Comparison of ENCODE assay signal across 31 cellular contexts in genomic region chr10:43211431-43212042, GRCh38. TPM values are rescaled to one million over a fixed set of nuclear protein-coding genes. Genes with fewer than 3 reads are reported as not detected.
DNase-seq lines count a peak whose midpoint lies in the region; ATAC-seq, FAIRE-seq and TF ChIP-seq lines count a peak whose summit lies in the region.
"Had no signal": no experiment of that assay in that cellular context is flagged by ENCODE, and none has a peak within 500 bp of the region (broad histone marks: within the 10 kb centered on the region; RNA-seq: fewer than 3 reads in every experiment).

No MANE protein-coding gene starts in this region.

- H3K4me3 ChIP-seq in right lobe of liver (no peak overlapping the region), HepG2 (replicated peaks in 1 of 3; ENCODE audit: insufficient read depth in 1 of 3, low read depth in 2 of 3, low read length in 3 of 3) (no peak overlapping the region), osteoblast (ENCODE audit: insufficient read depth, low read length) (no peak overlapping the region)
- H3K4me3 ChIP-seq: coronary artery, SK-N-MC had no signal

- no peak for TF ChIP-seq POLR2A in right lobe of liver (IDR thresholded peaks at IDR 0.05)
- TF ChIP-seq POLR2A in HepG2 (IDR thresholded peaks at IDR 0.05; ENCODE audit: insufficient read depth in 1 of 2, low read depth in 2 of 2, low read length in 2 of 2), result no peak

- no peak overlapping the region for H2AFZ ChIP-seq in HepG2 (ENCODE audit: low read length)
- H2AFZ ChIP-seq in osteoblast (ENCODE audit: low read length), result no peak overlapping the region

- no peak overlapping the region for H3K9ac ChIP-seq in HepG2 (ENCODE audit: insufficient read depth, low read depth, low read length)

- DNase-seq in right lobe of liver, result peak in 2 of 3 donors; percentile 8 to 42
- DNase-seq in HepG2 (ENCODE audit: low spot score), result no peak
- peak; percentile 90 for DNase-seq in osteoblast (ENCODE audit: insufficient read length, low spot score, missing footprints)
- DNase-seq in activated CD4-positive, alpha-beta memory T cell treated with anti-CD3 and anti-CD28 coated beads, Interleukin-2, amount 10 ng/mL, durations not matched to agents 7 days and 5 days, result no peak
- no peak for DNase-seq in hippocampal formation (lab: John Stamatoyannopoulos, UW)
- no peak for DNase-seq in stimulated activated CD8-positive, alpha-beta memory T cell treated with anti-CD3 and anti-CD28 coated beads, Interleukin-4, amount 100 ng/mL, for 48 hours
- DNase-seq: activated CD4-positive, CD25-positive, alpha-beta regulatory T cell treated with anti-CD3 and anti-CD28 coated beads, Interleukin-2, amount 50 U/mL, for 72 hours; activated naive CD4-positive, alpha-beta T cell; amniotic stem cell; Calu3; DND-41; effector memory CD4-positive, alpha-beta T cell; erythroblast; H7; KBM-7; mesenchymal stem cell; NCI-H2029; NCI-H2227 treated with DMSO at 0.1 percent for 48 hours; NCI-H748 treated with DMSO at 0.1 percent for 48 hours; RPMI8226; small intestine; stimulated activated CD4-positive, alpha-beta T cell treated with anti-CD3 and anti-CD28 coated beads, Interleukin-2, amount 100 ng/mL, for 24 hours had no signal

- in situ Hi-C loops in HepG2 (cut with HindIII; ENCODE audit: extremely low pct_ligation_motif_present, low pct_unique_long_range_greater_than_20kb), result no loop called here

- intact Hi-C loops in right lobe of liver (cut with DNase I) (no loop called here), HepG2 (cut with micrococcal nuclease; ENCODE audit: unreplicated experiment) (no loop called here)

- H3K4me1 Mint-ChIP-seq in activated CD4-positive, alpha-beta memory T cell treated with anti-CD3 and anti-CD28 coated beads, Interleukin-2, amount 10 ng/mL, durations not matched to agents 7 days and 5 days, result no peaks in the 10 kb centered on the region

- TF ChIP-seq CTCF in right lobe of liver (IDR thresholded peaks at IDR 0.05) (no peak), HepG2 (CRISPR knock-in tag; IDR thresholded peaks at IDR 0.05) (no peak), osteoblast (IDR thresholded peaks at IDR 0.05; ENCODE audit: extremely low read depth, low read depth, low read length) (no peak)

- no peak for FAIRE-seq in HepG2 (lab: Jason Lieb, UNC)
- FAIRE-seq: bronchial epithelial cell, small intestine had no signal

- BruUV-seq in HepG2 (replicated peaks; lab: Mats Ljungman, UMichigan), result no TSS peak

- H3K36me3 Mint-ChIP-seq in activated CD4-positive, alpha-beta memory T cell treated with anti-CD3 and anti-CD28 coated beads, Interleukin-2, amount 10 ng/mL, durations not matched to agents 7 days and 5 days (ENCODE audit: low read depth), result no peaks in the 10 kb centered on the region
- H3K36me3 Mint-ChIP-seq: type B pancreatic cell had no signal

- H3K4me1 ChIP-seq in right lobe of liver (no peaks in the 10 kb centered on the region), HepG2 (ENCODE audit: insufficient read depth, low read length) (no peaks in the 10 kb centered on the region), osteoblast (ENCODE audit: insufficient read depth, low read length) (no peaks in the 10 kb centered on the region)

- no peak overlapping the region for H3K27ac ChIP-seq in right lobe of liver
- no peak overlapping the region for H3K27ac ChIP-seq in HepG2 (ENCODE audit: extremely low read length, insufficient read depth, low read length)
- peak overlapping the region; percentile 30 for H3K27ac ChIP-seq in angular gyrus (ENCODE audit: low read depth, low read length)
- H3K27ac ChIP-seq in osteoblast (ENCODE audit: low read depth, low read length), result no peak overlapping the region
- H3K27ac ChIP-seq: coronary artery, SK-N-MC had no signal

- 46% methylated on average over 3 of the region's 8 CpGs for WGBS in right lobe of liver (ENCODE audit: insufficient coverage, low coverage, low lambda C conversion rate, missing lambda C conversion rate)
- 19% methylated on average over 3 of the region's 8 CpGs for WGBS in HepG2 (ENCODE audit: low lambda C conversion rate)

- H3K79me2 ChIP-seq in HepG2 (ENCODE audit: insufficient read depth, low read length), result no peaks in the 10 kb centered on the region
- no peaks in the 10 kb centered on the region for H3K79me2 ChIP-seq in osteoblast (ENCODE audit: insufficient read depth, low read length)

- H3K27ac Mint-ChIP-seq in activated CD4-positive, alpha-beta memory T cell treated with anti-CD3 and anti-CD28 coated beads, Interleukin-2, amount 10 ng/mL, durations not matched to agents 7 days and 5 days, result no peak overlapping the region
- H3K27ac Mint-ChIP-seq: activated T-cell treated with anti-CD3 and anti-CD28 coated beads, Interleukin-2, amount 50 U/mL, for 24 hours; T-helper 1 cell treated with Interleukin-12 subunit alpha and Interleukin-12 subunit beta and Interleukin-4 antibody, amounts not matched to agents 30 μg/mL and 1 μg/mL, for 36 hours; type B pancreatic cell had no signal

- no peaks in the 10 kb centered on the region for H3K9me3 ChIP-seq in right lobe of liver
- no peaks in the 10 kb centered on the region for H3K9me3 ChIP-seq in HepG2 (ENCODE audit: low read length)
- no peaks in the 10 kb centered on the region for H3K9me3 ChIP-seq in osteoblast (ENCODE audit: low read depth, low read length)

- no peak for TF ChIP-seq EP300 in HepG2 (IDR thresholded peaks at IDR 0.05; ENCODE audit: low read depth in 2 of 2, low read length in 2 of 2)
- no peak for TF ChIP-seq EP300 in HepG2 (CRISPR knock-in tag; IDR thresholded peaks at IDR 0.05; ENCODE audit: borderline replicate concordance)

- no peaks in the 10 kb centered on the region for H3K27me3 ChIP-seq in right lobe of liver
- H3K27me3 ChIP-seq in HepG2 (ENCODE audit: control insufficient read depth in 1 of 2, insufficient read depth in 2 of 2, low read length in 2 of 2), result peaks cover 9 to 28% of the 10 kb centered on the region in 2 experiments; a peak in 3 of 5 replicates
- H3K27me3 ChIP-seq in osteoblast (ENCODE audit: insufficient read depth, low read length), result peaks cover 8% of the 10 kb centered on the region

- H3K9me3 Mint-ChIP-seq in activated CD4-positive, alpha-beta memory T cell treated with anti-CD3 and anti-CD28 coated beads, Interleukin-2, amount 10 ng/mL, durations not matched to agents 7 days and 5 days, result no peaks in the 10 kb centered on the region
- H3K9me3 Mint-ChIP-seq: activated T-cell treated with anti-CD3 and anti-CD28 coated beads, Interleukin-2, amount 50 U/mL, for 24 hours; T-helper 1 cell treated with Interleukin-12 subunit alpha and Interleukin-12 subunit beta and Interleukin-4 antibody, amounts not matched to agents 30 μg/mL and 1 μg/mL, for 36 hours; type B pancreatic cell had no signal

- H3K27me3 Mint-ChIP-seq in activated CD4-positive, alpha-beta memory T cell treated with anti-CD3 and anti-CD28 coated beads, Interleukin-2, amount 10 ng/mL, durations not matched to agents 7 days and 5 days, result no peaks in the 10 kb centered on the region
- H3K27me3 Mint-ChIP-seq: activated T-cell treated with anti-CD3 and anti-CD28 coated beads, Interleukin-2, amount 50 U/mL, for 24 hours had no signal

- no peak overlapping the region for H3K4me3 Mint-ChIP-seq in activated CD4-positive, alpha-beta memory T cell treated with anti-CD3 and anti-CD28 coated beads, Interleukin-2, amount 10 ng/mL, durations not matched to agents 7 days and 5 days
- H3K4me3 Mint-ChIP-seq: activated T-cell treated with anti-CD3 and anti-CD28 coated beads, Interleukin-2, amount 50 U/mL, for 24 hours; T-helper 1 cell treated with Interleukin-12 subunit alpha and Interleukin-12 subunit beta and Interleukin-4 antibody, amounts not matched to agents 30 μg/mL and 1 μg/mL, for 36 hours; type B pancreatic cell had no signal

- no peak for ATAC-seq in right lobe of liver
- no peak for ATAC-seq in HepG2

- H3K4me2 ChIP-seq in HepG2 (ENCODE audit: low read depth, low read length), result no peak overlapping the region
- H3K4me2 ChIP-seq in osteoblast (ENCODE audit: insufficient read depth, low read length), result no peak overlapping the region

- no peak for TF ChIP-seq RAD21 in HepG2 (CRISPR knock-in tag; IDR thresholded peaks at IDR 0.05)

- H4K20me1 ChIP-seq in HepG2 (ENCODE audit: insufficient read depth, low read length) (no peaks in the 10 kb centered on the region), osteoblast (ENCODE audit: insufficient read depth, low read length) (no peaks in the 10 kb centered on the region)

- POLR2A ChIA-PET in HepG2 (lab: Yijun Ruan, JAX), result no interaction called here
- POLR2A ChIA-PET in activated CD4-positive, alpha-beta memory T cell treated with anti-CD3 and anti-CD28 coated beads, Interleukin-2, amount 10 ng/mL, durations not matched to agents 7 days and 5 days (lab: Charles Lee), result interaction anchor here (0.5 kb wide), 1 partner anchor 192 kb away, joined by 3 read pairs; no protein-coding TSS in a partner anchor

- CTCF ChIA-PET in HepG2 (lab: Yijun Ruan, JAX; ENCODE audit: low intra/inter-chr PET ratio, low total read pairs), result no interaction called here
- CTCF ChIA-PET in activated CD4-positive, alpha-beta memory T cell treated with anti-CD3 and anti-CD28 coated beads, Interleukin-2, amount 10 ng/mL, durations not matched to agents 7 days and 5 days (lab: Charles Lee), result no interaction called here

- H3K36me3 ChIP-seq in right lobe of liver, result no peaks in the 10 kb centered on the region
- H3K36me3 ChIP-seq in HepG2 (replicated peaks in 1 of 2; ENCODE audit: control insufficient read depth in 1 of 2, insufficient read depth in 2 of 2, low read length in 2 of 2), result no peaks in the 10 kb centered on the region
- no peaks in the 10 kb centered on the region for H3K36me3 ChIP-seq in osteoblast (ENCODE audit: insufficient read depth, low read length)

RNA-seq across cellular contexts. Expression of gene RASGEF1A, which starts 55.3 kb away (rescaled TPM):
- total RNA-seq in right lobe of liver, result under 1 TPM; 0.05 to 0.30 (median 0.12) TPM
- total RNA-seq in HepG2 (2016; rRNA removed; fragmentation: Illumina TruSeq; extraction: Trizol), result 0.20 and 0.39 TPM in 2 replicates
- total RNA-seq in HepG2 (2016; cell fraction: cytosol; rRNA removed; fragmentation: Illumina TruSeq; extraction: Trizol; ENCODE audit: low read depth), result 0.61 TPM in 1 of 2 replicates, not detected in the other
- 0.11 and 0.51 TPM in 2 replicates for total RNA-seq in HepG2 (2016; cell fraction: insoluble cytoplasmic fraction; rRNA removed; fragmentation: Illumina TruSeq; extraction: Trizol)
- 0.28 and 0.45 TPM in 2 replicates for total RNA-seq in HepG2 (2016; cell fraction: membrane; rRNA removed; fragmentation: Illumina TruSeq; extraction: Trizol)
- 0.31 TPM in 1 of 2 replicates, not detected in the other for total RNA-seq in HepG2 (2016; cell fraction: nucleus; rRNA removed; fragmentation: Illumina TruSeq; extraction: Trizol)
- 0.14 and 0.41 TPM in 2 replicates for polyA plus RNA-seq in HepG2 (2011; rRNA removed)
- polyA plus RNA-seq in HepG2 (2011; cell fraction: cytosol; rRNA removed), result 0.23 and 0.33 TPM in 2 replicates
- 0.34 and 0.90 TPM in 2 replicates for polyA plus RNA-seq in HepG2 (2011; cell fraction: nucleus; rRNA removed)
- polyA plus RNA-seq in HepG2 (2012), result 0.04 and 0.09 TPM in 2 replicates
- polyA plus RNA-seq in HepG2 (2016; cell fraction: cytosol; fragmentation: Illumina TruSeq; extraction: Trizol; ENCODE audit: low read depth), result 0.08 and 0.25 TPM in 2 replicates
- polyA plus RNA-seq in HepG2 (2016; cell fraction: insoluble cytoplasmic fraction; fragmentation: Illumina TruSeq; extraction: Trizol; ENCODE audit: low read depth), result 0.42 and 0.59 TPM in 2 replicates
- polyA plus RNA-seq in HepG2 (2016; cell fraction: membrane; fragmentation: Illumina TruSeq; extraction: Trizol; ENCODE audit: low read depth), result 0.24 and 0.30 TPM in 2 replicates
- polyA plus RNA-seq in HepG2 (2016; cell fraction: nucleus; fragmentation: Illumina TruSeq; extraction: Trizol; ENCODE audit: insufficient read depth, low read depth), result 0.36 and 0.65 TPM in 2 replicates
- 0.10 and 0.72 TPM in 2 replicates for polyA minus RNA-seq in HepG2 (2011; rRNA and poly(A)+ RNA removed; ENCODE audit: low replicate concordance)
- not detected in 2 replicates for polyA minus RNA-seq in HepG2 (2011; cell fraction: cytosol; rRNA and poly(A)+ RNA removed)
- polyA minus RNA-seq in HepG2 (2011; cell fraction: nucleus; rRNA and poly(A)+ RNA removed), result 0.75 TPM in 1 of 2 replicates, not detected in the other
- 1.1 TPM in 1 of 2 replicates, not detected in the other for total RNA-seq in osteoblast
- total RNA-seq in activated CD4-positive, alpha-beta memory T cell treated with anti-CD3 and anti-CD28 coated beads, Interleukin-2, amount 10 ng/mL, durations not matched to agents 7 days and 5 days, result 1 to 10 TPM; 4.4 to 6.6 TPM
- total RNA-seq: HT-29, MCF 10A had no signal

Comparison
In these comparisons a context has a peak if more than half of its experiments do, and no peak if none do; other contexts are left out.
1. DNase-seq: peak in right lobe of liver (2 of 3) and osteoblast (single experiment); none in HepG2 (single experiment), activated CD4-positive, alpha-beta memory T cell treated with anti-CD3 and anti-CD28 coated beads, Interleukin-2, amount 10 ng/mL, durations not matched to agents 7 days and 5 days (single experiment), hippocampal formation (0 of 2) and stimulated activated CD8-positive, alpha-beta memory T cell treated with anti-CD3 and anti-CD28 coated beads, Interleukin-4, amount 100 ng/mL, for 48 hours (single experiment).